Comparison of ENCODE assay signal across 19 cellular contexts in the genomic region with DNA sequence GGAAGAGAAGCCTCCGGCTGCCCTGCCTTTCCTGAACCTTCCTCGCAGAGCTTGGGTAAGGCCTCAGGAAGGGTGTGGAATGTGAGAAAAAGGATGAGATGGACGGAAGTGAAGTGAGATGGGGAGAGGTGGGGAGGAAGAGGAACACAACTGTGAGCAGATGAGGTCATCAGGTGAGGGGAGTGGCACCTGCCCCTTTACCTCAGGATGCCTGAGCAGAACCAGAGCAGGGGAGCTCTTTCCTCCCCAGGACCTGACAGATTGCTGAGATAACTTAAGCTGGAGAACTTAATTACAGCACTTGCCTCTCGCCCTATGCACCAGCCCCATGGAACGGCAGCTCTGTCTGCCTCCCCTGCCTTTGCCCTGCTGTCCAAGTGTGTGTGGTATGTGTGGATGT. TPM values are rescaled to one million over a fixed set of nuclear protein-coding genes. Genes with fewer than 3 reads are reported as not detected.
"Had no signal": no experiment of that assay in that cellular context is flagged by ENCODE, and none has a peak within 500 bp of the region (broad histone marks: within the 10 kb centered on the region; RNA-seq: fewer than 3 reads in every experiment).

No MANE protein-coding gene starts in this region.

- H3K9me3 ChIP-seq: adrenal gland, lower lobe of right lung, transverse colon had no signal

- H2AFZ ChIP-seq: hepatocyte had no signal

- DNase-seq: activated CD4-positive, CD25-positive, alpha-beta regulatory T cell treated with anti-CD3 and anti-CD28 coated beads, Interleukin-2, amount 50 U/mL, for 72 hours; activated naive CD4-positive, alpha-beta T cell; activated T-cell treated with anti-CD3 and anti-CD28 coated beads, Interleukin-2, amount 50 U/mL, for 1 hour; adrenal gland; central memory CD4-positive, alpha-beta T cell; dermis blood vessel endothelial cell; effector CD8-positive, alpha-beta T cell; foreskin melanocyte; lower lobe of right lung; naive thymus-derived CD4-positive, alpha-beta T cell; retina; stimulated activated CD4-positive, alpha-beta T cell treated with anti-CD3 and anti-CD28 coated beads, Interleukin-2, amount 100 ng/mL, for 48 hours; stimulated activated CD8-positive, alpha-beta memory T cell treated with anti-CD3 and anti-CD28 coated beads, Interleukin-4, amount 100 ng/mL, for 48 hours; stimulated activated naive B cell treated with anti-CD40 and anti-IgM and Interleukin-4, amounts not matched to agents 10 μg/mL and 1 μg/mL and 100 μg/mL, for 72 hours; transverse colon had no signal

- H3K79me2 ChIP-seq: hepatocyte had no signal

- H3K27ac ChIP-seq: adrenal gland, hepatocyte, lower lobe of right lung, transverse colon had no signal

- H3K4me1 ChIP-seq: adrenal gland, lower lobe of right lung, transverse colon had no signal

- H3K4me3 ChIP-seq: adrenal gland, hepatocyte, lower lobe of right lung, transverse colon had no signal

- H3K4me2 ChIP-seq: hepatocyte had no signal

- H3K36me3 ChIP-seq: adrenal gland, lower lobe of right lung, transverse colon had no signal

RNA-seq across cellular contexts. Expression of a gene that starts 29.8 kb away (rescaled TPM):
- total RNA-seq: activated T-helper 17 cell treated with anti-CD3 and anti-CD28 coated beads, Interleukin-2, amount 50 U/mL, for 72 hours; dermis blood vessel endothelial cell; osteocyte; T-helper 2 cell treated with Interferon-gamma antibody and Interleukin-4, amounts not matched to agents 100 ng/mL and 5 ng/mL, for 36 hours; transverse colon had no signal
